Comparison of ENCODE assay signal across 9 cellular contexts in genomic region chr2:23637011-23637778, GRCh38.
DNase-seq lines count a peak whose midpoint lies in the region; ATAC-seq and TF ChIP-seq lines count a peak whose summit lies in the region.
"Had no signal": no experiment of that assay in that cellular context is flagged by ENCODE, and none has a peak within 500 bp of the region (broad histone marks: within the 10 kb centered on the region; RNA-seq: fewer than 3 reads in every experiment).

No MANE protein-coding gene starts in this region.

- H3K79me2 ChIP-seq in fibroblast of lung (ENCODE audit: control insufficient read depth, insufficient read depth, low read length), result no peaks in the 10 kb centered on the region

- no peak for DNase-seq in AG04450 (ENCODE audit: low read depth, low spot score)
- DNase-seq in NCI-H2227 treated with DMSO at 0.1 percent for 48 hours (lab: John Stamatoyannopoulos, UW), result peak; percentile 72
- peak; percentile 54 to 86 for DNase-seq in fibroblast of lung (ENCODE audit: low read depth in 2 of 2)
- no peak for DNase-seq in neural crest cell (ENCODE audit: low read depth, low spot score)
- no peak for DNase-seq in OCI-M1 (lab: John Stamatoyannopoulos, UW)
- no peak for DNase-seq in stimulated activated CD4-positive, alpha-beta T cell treated with anti-CD3 and anti-CD28 coated beads, Interleukin-4, amount 100 ng/mL, for 4 hours
- DNase-seq in RPMI8226, result no peak
- DNase-seq: C1 segment of cervical spinal cord had no signal

- H3K4me3 Mint-ChIP-seq in neural crest cell, result no peak overlapping the region

- peak overlapping the region; percentile 40 for H3K4me2 ChIP-seq in fibroblast of lung (ENCODE audit: extremely low read depth, insufficient read depth, low read length)

- no peak overlapping the region for H2AFZ ChIP-seq in fibroblast of lung (ENCODE audit: low read length)

- H4K20me1 ChIP-seq in fibroblast of lung (ENCODE audit: control insufficient read depth, extremely low read depth, insufficient read depth, low read length), result no peaks in the 10 kb centered on the region

- ATAC-seq in HG02588 (IDR thresholded peaks at IDR 0.05; ENCODE audit: unreplicated experiment), result no peak

- no peaks in the 10 kb centered on the region for H3K36me3 Mint-ChIP-seq in neural crest cell (ENCODE audit: low read depth)

- peak overlapping the region; percentile 68 for H3K27ac Mint-ChIP-seq in neural crest cell (ENCODE audit: unreplicated experiment)

- POLR2A ChIA-PET in AG04450 (lab: Yijun Ruan, JAX), result no interaction called here

- H3K9me3 ChIP-seq in AG04450 (ENCODE audit: control insufficient read depth, insufficient read depth, low read length) (peaks cover under 1% of the 10 kb centered on the region; the same call in 1 of the 2 replicates), fibroblast of lung (ENCODE audit: control insufficient read depth, insufficient read depth, low read depth, low read length) (no peaks in the 10 kb centered on the region)

- H3K4me3 ChIP-seq in AG04450 (ENCODE audit: low read depth, low read length) (no peak overlapping the region), fibroblast of lung (replicated peaks in 1 of 4; ENCODE audit: control extremely low read depth in 1 of 4, insufficient read depth in 1 of 4, low read depth in 3 of 4, low read length in 4 of 4) (no peak overlapping the region)

- no peaks in the 10 kb centered on the region for H3K27me3 ChIP-seq in AG04450 (ENCODE audit: control insufficient read depth, insufficient read depth, low read length)
- no peaks in the 10 kb centered on the region for H3K27me3 ChIP-seq in fibroblast of lung (ENCODE audit: control insufficient read depth, insufficient read depth, low read length)

- no peak overlapping the region for H3K9ac ChIP-seq in fibroblast of lung (ENCODE audit: insufficient read depth, low read length)

- no peaks in the 10 kb centered on the region for H3K9me3 Mint-ChIP-seq in neural crest cell

- H3K27ac ChIP-seq in AG04450 (ENCODE audit: low read depth, low read length), result peak overlapping the region; percentile 33
- no peak overlapping the region for H3K27ac ChIP-seq in fibroblast of lung (ENCODE audit: insufficient read depth, low read length)

- TF ChIP-seq CTCF in AG04450 (IDR thresholded peaks at IDR 0.05; ENCODE audit: low read depth, low read length), result no peak
- no peak for TF ChIP-seq CTCF in fibroblast of lung (conservative IDR thresholded peaks at IDR 0.05 in 1 of 2, IDR thresholded peaks at IDR 0.05 in 1 of 2; ENCODE audit: low read depth in 1 of 2, low read length in 2 of 2)
- TF ChIP-seq CTCF in neural crest cell (conservative IDR thresholded peaks at IDR 0.05), result no peak

- no peaks in the 10 kb centered on the region for H3K36me3 ChIP-seq in fibroblast of lung (ENCODE audit: control insufficient read depth, insufficient read depth, low read length)

- peaks cover 22% of the 10 kb centered on the region for H3K4me1 Mint-ChIP-seq in neural crest cell

- CTCF ChIA-PET in AG04450 (lab: Charles Lee), result interaction anchor here (1.1 to 3.5 kb wide), 2 partner anchors 9 to 12 kb away, joined by 3 to 15 read pairs; no protein-coding TSS in a partner anchor

- H3K27me3 Mint-ChIP-seq in neural crest cell (ENCODE audit: low read depth), result no peaks in the 10 kb centered on the region

- H3K4me1 ChIP-seq in fibroblast of lung (ENCODE audit: control insufficient read depth, extremely low read depth, insufficient read depth, low read length), result peaks cover 8% of the 10 kb centered on the region

Comparison
In these comparisons a context has a peak if more than half of its experiments do, and no peak if none do; other contexts are left out.
1. DNase-seq: peak in NCI-H2227 treated with DMSO at 0.1 percent for 48 hours (single experiment) and fibroblast of lung (2 of 2); none in AG04450 (single experiment), neural crest cell (single experiment), OCI-M1 (single experiment), stimulated activated CD4-positive, alpha-beta T cell treated with anti-CD3 and anti-CD28 coated beads, Interleukin-4, amount 100 ng/mL, for 4 hours (0 of 2) and RPMI8226 (single experiment).